ENCODE assay signal across 8 cellular contexts in the genomic region with DNA sequence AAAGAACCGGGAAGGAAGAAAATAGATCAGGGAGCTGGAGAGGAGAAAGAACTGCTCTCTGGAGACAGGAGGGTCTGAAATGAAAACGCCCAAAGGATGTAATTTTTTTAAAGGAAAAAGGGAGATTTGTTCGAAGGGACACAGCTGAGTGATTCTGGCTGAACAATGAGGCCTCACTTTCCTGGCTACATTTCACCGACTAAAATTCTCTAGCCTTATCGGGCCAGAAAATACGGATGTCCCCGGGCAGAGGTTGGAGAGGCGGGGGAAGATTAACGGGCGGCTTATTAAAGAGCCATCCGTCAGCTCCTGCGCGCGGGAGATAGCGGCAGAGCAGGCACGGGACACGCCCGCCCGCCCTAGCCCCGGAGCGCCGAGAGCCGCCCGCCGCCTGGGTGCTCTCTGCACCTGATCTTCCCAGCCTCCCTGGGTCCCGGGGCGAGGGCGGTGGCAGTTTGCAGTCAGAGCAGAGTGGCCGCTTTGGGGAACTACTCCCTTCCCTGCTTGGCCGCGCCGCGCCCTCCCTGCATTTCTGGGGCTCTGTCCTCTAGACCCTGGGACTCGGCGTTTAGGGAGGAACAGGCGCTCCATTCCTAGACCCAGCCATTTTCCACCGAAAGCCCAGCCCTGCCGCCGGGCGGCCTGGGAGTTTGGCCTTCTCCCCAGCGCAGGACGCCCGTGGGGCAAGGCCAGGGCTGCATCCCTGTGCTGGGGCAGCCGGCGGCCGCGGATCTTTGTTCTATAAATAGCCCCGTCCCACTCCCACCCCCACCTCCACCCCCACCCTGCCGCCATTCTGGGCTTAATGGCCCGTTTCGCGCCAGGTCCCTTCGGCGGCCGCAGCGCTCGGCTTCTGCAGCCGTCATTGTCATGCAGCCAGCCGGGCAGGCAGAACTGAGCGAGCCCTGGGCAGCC. TPM values are rescaled to one million over a fixed set of nuclear protein-coding genes. Genes with fewer than 3 reads are reported as not detected.
DNase-seq lines count a peak whose midpoint lies in the region; ATAC-seq and TF ChIP-seq lines count a peak whose summit lies in the region.

No MANE protein-coding gene starts in this region.

- H3K79me1 ChIP-seq in neuronal stem cell (ENCODE audit: low read depth, low read length): no peaks in the 10 kb centered on the region

- no peak overlapping the region for H4K8ac ChIP-seq in neuronal stem cell (ENCODE audit: low read depth, low read length)

- ATAC-seq in PC-3 (peak; percentile 54), GM18870 (IDR thresholded peaks at IDR 0.05; ENCODE audit: unreplicated experiment) (no peak), HG02623 (IDR thresholded peaks at IDR 0.05; ENCODE audit: unreplicated experiment) (no peak), HG03139 (IDR thresholded peaks at IDR 0.05; ENCODE audit: unreplicated experiment) (no peak)

- TF ChIP-seq CTCF in PC-3 (conservative IDR thresholded peaks at IDR 0.05; ENCODE audit: low read depth, low read length) (no peak), fibroblast of the aortic adventitia (IDR thresholded peaks at IDR 0.05; ENCODE audit: insufficient read depth, low read length) (no peak)

- no CpG with 5 or more reads among the region's 60 CpGs for WGBS in neuronal stem cell (ENCODE audit: extremely low coverage in 2 of 2, insufficient read length in 2 of 2, insufficient replicate concordance in 1 of 2), 2 donors

- H4K91ac ChIP-seq in neuronal stem cell (ENCODE audit: low read depth, low read length, poor library complexity): no peak overlapping the region

- peak overlapping the region; percentile 94 for H3K18ac ChIP-seq in neuronal stem cell (ENCODE audit: low read length)

- no peak overlapping the region for H3K4ac ChIP-seq in neuronal stem cell (ENCODE audit: low read length)

- H3K4me1 ChIP-seq in PC-3 (ENCODE audit: insufficient read depth, low read length) (peaks cover 3% of the 10 kb centered on the region; the same call in 1 of the 2 replicates), neuronal stem cell (ENCODE audit: control insufficient read depth in 2 of 2, insufficient read depth in 1 of 2, low read depth in 1 of 2, low read length in 2 of 2) (peaks cover 11 to 19% of the 10 kb centered on the region in 2 donors)

- peak overlapping the region; percentile 37; the same call in 1 of the 2 replicates for H3K4me3 ChIP-seq in PC-3 (ENCODE audit: low read length)
- peak overlapping the region; percentile 3 for H3K4me3 ChIP-seq in fibroblast of the aortic adventitia (ENCODE audit: low read depth, low read length)
- peak overlapping the region; percentile 42 to 79 for H3K4me3 ChIP-seq in neuronal stem cell (ENCODE audit: low read length in 2 of 2)

- peak overlapping the region; percentile 96 for H2BK15ac ChIP-seq in neuronal stem cell (ENCODE audit: low read length)

- 0 out of 2 replicates have a peak overlapping the region, but pooled peaks have one; percentile 30 for H3K4me2 ChIP-seq in PC-3 (ENCODE audit: low read length)
- H3K4me2 ChIP-seq in neuronal stem cell (ENCODE audit: insufficient read depth, low read length, poor library complexity, severe bottlenecking): peak overlapping the region; percentile 94

- CTCF ChIA-PET in PC-3 (lab: Charles Lee): no interaction called here

- H3K27me3 ChIP-seq in PC-3 (ENCODE audit: low read length) (no peaks in the 10 kb centered on the region), neuronal stem cell (ENCODE audit: control insufficient read depth in 3 of 3, insufficient read depth in 3 of 3, low read depth in 1 of 3, low read length in 3 of 3) (peaks cover 27 to 88% (median 73%) of the 10 kb centered on the region in 3 experiments)

- no peak overlapping the region for H2AFZ ChIP-seq in PC-3 (ENCODE audit: low read length)
- H2AFZ ChIP-seq in neuronal stem cell (ENCODE audit: low read length): peak overlapping the region; percentile 90

- H3K36me3 ChIP-seq in PC-3 (ENCODE audit: low read depth, low read length) (no peaks in the 10 kb centered on the region), neuronal stem cell (replicated peaks in 1 of 2; ENCODE audit: control insufficient read depth in 2 of 2, insufficient read depth in 2 of 2, low read length in 2 of 2) (no peaks in the 10 kb centered on the region)

- H2BK5ac ChIP-seq in neuronal stem cell (ENCODE audit: low read length): peak overlapping the region; percentile 39

- peak overlapping the region; percentile 77 for H2BK12ac ChIP-seq in neuronal stem cell (ENCODE audit: low read length)

- H3K9ac ChIP-seq in PC-3 (ENCODE audit: low read length) (no peak overlapping the region), neuronal stem cell (ENCODE audit: low read depth, low read length, poor library complexity) (peak overlapping the region; percentile 89)

- no peak overlapping the region for H2AK5ac ChIP-seq in neuronal stem cell (ENCODE audit: low read depth, low read length)

- no peaks in the 10 kb centered on the region for H3K9me2 ChIP-seq in PC-3 (replicated peaks; ENCODE audit: low read length)

- peak overlapping the region; percentile 47 for H3K14ac ChIP-seq in neuronal stem cell (ENCODE audit: low read length)

- no peaks in the 10 kb centered on the region for H3K79me2 ChIP-seq in PC-3 (ENCODE audit: low read length)

- DNase-seq in CD1c-positive myeloid dendritic cell (ENCODE audit: extremely low spot score): peak; percentile 15
- no peak for DNase-seq in PC-3
- no peak for DNase-seq in fibroblast of the aortic adventitia (ENCODE audit: low read depth)
- peak; percentile 29 for DNase-seq in neuronal stem cell (ENCODE audit: low spot score)
- DNase-seq in NCI-H1105 (lab: John Stamatoyannopoulos, UW): no peak

- H4K20me1 ChIP-seq in PC-3 (ENCODE audit: low read length): no peaks in the 10 kb centered on the region

- H3K23ac ChIP-seq in neuronal stem cell (ENCODE audit: low read depth, low read length, poor library complexity): peak overlapping the region; percentile 39

- no TSS peak for BruUV-seq in PC-3 (replicated peaks; lab: Mats Ljungman, UMichigan)

- intact Hi-C loops in PC-3 (cut with micrococcal nuclease): no loop called here

- H3F3A ChIP-seq in PC-3 (ENCODE audit: low read length, unreplicated experiment): no peaks in the 10 kb centered on the region

- no peak overlapping the region for H3K27ac ChIP-seq in PC-3 (ENCODE audit: low read length)
- no peak overlapping the region for H3K27ac ChIP-seq in neuronal stem cell (replicated peaks; ENCODE audit: low read length)

- POLR2A ChIA-PET in PC-3 (lab: Charles Lee; ENCODE audit: unreplicated experiment): no interaction called here

- peak overlapping the region; percentile 98 for H2BK120ac ChIP-seq in neuronal stem cell (ENCODE audit: low read depth, low read length)

- H3K9me3 ChIP-seq in PC-3 (ENCODE audit: low read length) (no peaks in the 10 kb centered on the region), neuronal stem cell (replicated peaks in 1 of 2; ENCODE audit: control insufficient read depth in 2 of 2, insufficient read depth in 1 of 2, low read depth in 1 of 2, low read length in 2 of 2) (peaks cover 0 to 3% of the 10 kb centered on the region in 2 donors)

RNA-seq across cellular contexts. Expression of gene GAD1, which starts 6.5 kb away (rescaled TPM):
- total RNA-seq in PC-3 (2014; rRNA removed) (10.6 and 16.5 TPM in 2 replicates), fibroblast of the aortic adventitia (ENCODE audit: low replicate concordance) (not detected in 2 replicates)
- polyA plus RNA-seq in neuronal stem cell (2013, experiment 1 of 2): 0.08 TPM
- polyA plus RNA-seq in neuronal stem cell (2013, experiment 2 of 2): 0.14 TPM

RNA-seq across cellular contexts. Expression of gene ERICH2, which starts 53.0 kb away (rescaled TPM):
- total RNA-seq in PC-3 (2014; rRNA removed) (1.4 and 1.9 TPM in 2 replicates), fibroblast of the aortic adventitia (ENCODE audit: low replicate concordance) (4.0 TPM in 1 of 2 replicates, not detected in the other)
- 1.4 TPM for polyA plus RNA-seq in neuronal stem cell (2013, experiment 1 of 2)
- polyA plus RNA-seq in neuronal stem cell (2013, experiment 2 of 2): 1.5 TPM

Comparison
In these comparisons a context has a peak if more than half of its experiments do, and no peak if none do; other contexts are left out.
1. DNase-seq: peak in CD1c-positive myeloid dendritic cell (single experiment) and neuronal stem cell (single experiment); none in PC-3 (single experiment), fibroblast of the aortic adventitia (single experiment) and NCI-H1105 (single experiment).
2. H3K4me3 ChIP-seq: peak in every context shown above with its lines; median percentile 60 in neuronal stem cell; 37 in PC-3; 3 in fibroblast of the aortic adventitia.
3. RNA of gene GAD1, which starts 6.5 kb away (total RNA-seq): 10.6 to 16.5 TPM in PC-3; not detected in fibroblast of the aortic adventitia; every median in the first group is over 10 times any median in the second.